Comparison of ENCODE assay signal across 2 cellular contexts in the genomic region with DNA sequence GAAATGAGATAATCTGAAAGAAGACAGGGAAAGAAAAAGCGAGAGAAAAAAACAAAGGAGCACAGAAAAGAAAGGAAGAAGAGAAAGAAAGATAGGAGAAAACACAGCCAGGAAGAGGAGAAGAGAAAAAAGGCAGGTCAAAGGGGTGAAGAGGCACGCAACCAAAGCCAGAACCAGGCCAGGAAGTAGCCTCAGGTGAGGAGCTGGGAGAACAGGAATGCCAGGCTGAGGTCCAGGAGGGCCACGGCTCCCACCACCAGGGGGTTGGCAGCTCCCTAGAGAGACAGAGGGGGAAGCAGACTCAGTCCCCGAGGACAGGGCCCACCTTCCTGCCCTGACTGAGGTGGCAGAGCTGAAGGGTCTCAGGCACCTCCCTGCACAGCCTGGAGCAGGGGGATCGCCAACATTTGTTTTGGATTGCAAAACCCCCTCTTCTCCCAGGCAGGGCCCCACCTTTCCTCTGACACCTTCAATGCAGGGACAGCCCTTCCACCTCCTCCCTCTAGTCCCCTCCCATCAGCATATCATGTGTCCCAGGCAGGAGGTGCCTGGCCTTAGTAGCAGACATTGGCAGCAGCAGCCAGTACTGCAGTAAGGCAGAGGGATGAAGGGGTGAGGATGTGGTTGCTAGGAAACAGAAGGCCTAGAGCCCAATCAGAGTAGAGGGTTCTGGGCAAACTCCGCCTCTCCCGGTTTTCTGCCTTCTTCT.
A peak's percentile ranks its signal among the peaks of the same experiment; 100 is the strongest.
TF ChIP-seq lines count a peak whose summit lies in the region.

No MANE protein-coding gene starts in this region.

TF ChIP-seq in Ishikawa, 13 proteins besides CTCF, POLR2A, EP300 and RAD21:
- TF ChIP-seq USF1 (IDR thresholded peaks at IDR 0.05) (peak; percentile 58), NFIC (IDR thresholded peaks at IDR 0.05) (no peak)
TF ChIP-seq in Ishikawa: peak in this region for 1.

TF ChIP-seq in HepG2, 621 proteins besides CTCF, POLR2A, EP300 and RAD21 (continues in another document):
- TF ChIP-seq SNAPC2 (CRISPR knock-in tag; IDR thresholded peaks at IDR 0.05) (no peak), ZNF83 (CRISPR knock-in tag; IDR thresholded peaks at IDR 0.05; ENCODE audit: borderline replicate concordance) (0 out of 2 replicates have a peak, but pooled peaks have one; percentile 69), FOXA1 (IDR thresholded peaks at IDR 0.05) (0 out of 2 replicates have a peak, but pooled peaks have one; percentile 11), FOXA1 (CRISPR knock-in tag; IDR thresholded peaks at IDR 0.05) (no peak), NBN (conservative IDR thresholded peaks at IDR 0.05) (peak; percentile 79; the same call in 1 of the 2 replicates), ZBTB10 (CRISPR knock-in tag; IDR thresholded peaks at IDR 0.05; ENCODE audit: borderline replicate concordance) (no peak), MAZ (IDR thresholded peaks at IDR 0.05; ENCODE audit: borderline replicate concordance, low read depth, low read length) (no peak), MAZ (CRISPR knock-in tag; IDR thresholded peaks at IDR 0.05; ENCODE audit: low read depth) (no peak), ZNF282 (IDR thresholded peaks at IDR 0.05; ENCODE audit: partially characterized antibody) (peak; percentile 87), SAP130 (CRISPR knock-in tag; IDR thresholded peaks at IDR 0.05; ENCODE audit: low read depth) (peak; percentile 33; the same call in 1 of the 2 replicates), TEAD2 (CRISPR knock-in tag; IDR thresholded peaks at IDR 0.05) (no peak), THAP8 (CRISPR knock-in tag; IDR thresholded peaks at IDR 0.05; ENCODE audit: borderline replicate concordance) (no peak), SUZ12 (IDR thresholded peaks at IDR 0.05; ENCODE audit: low read depth, low read length) (no peak), MLXIP (CRISPR knock-in tag; IDR thresholded peaks at IDR 0.05; ENCODE audit: borderline replicate concordance) (no peak), ZNF382 (CRISPR knock-in tag; IDR thresholded peaks at IDR 0.05; ENCODE audit: borderline replicate concordance) (no peak), EZH2 (conservative IDR thresholded peaks at IDR 0.05; ENCODE audit: low read depth, low read length) (no peak), ZC3H4 (CRISPR knock-in tag; IDR thresholded peaks at IDR 0.05; ENCODE audit: borderline replicate concordance) (no peak), ZNF546 (CRISPR knock-in tag; conservative IDR thresholded peaks at IDR 0.05) (no peak), ZNF768 (CRISPR knock-in tag; IDR thresholded peaks at IDR 0.05) (peak; percentile 74), MXD3 (CRISPR knock-in tag; IDR thresholded peaks at IDR 0.05) (peak; percentile 33; the same call in 1 of the 2 replicates), SMARCE1 (IDR thresholded peaks at IDR 0.05; ENCODE audit: borderline replicate concordance) (no peak), TFAP4 (IDR thresholded peaks at IDR 0.05; ENCODE audit: borderline replicate concordance, low read depth) (no peak), ZBTB7B (CRISPR knock-in tag; IDR thresholded peaks at IDR 0.05) (peak; percentile 60; the same call in 1 of the 2 replicates), HMGXB3 (CRISPR knock-in tag; IDR thresholded peaks at IDR 0.05; ENCODE audit: borderline replicate concordance) (no peak), BRD4 (CRISPR knock-in tag; IDR thresholded peaks at IDR 0.05) (no peak), CREB1 (IDR thresholded peaks at IDR 0.05) (no peak), CREB1 (CRISPR knock-in tag; IDR thresholded peaks at IDR 0.05) (no peak), CHD2 (IDR thresholded peaks at IDR 0.05; ENCODE audit: low read depth, low read length) (no peak), ZNF766 (CRISPR knock-in tag; IDR thresholded peaks at IDR 0.05; ENCODE audit: borderline replicate concordance) (no peak), EED (CRISPR knock-in tag; IDR thresholded peaks at IDR 0.05) (no peak), ZNF276 (CRISPR knock-in tag; IDR thresholded peaks at IDR 0.05; ENCODE audit: low read depth) (no peak), GABPA (IDR thresholded peaks at IDR 0.05; ENCODE audit: low read depth, low read length) (no peak), GABPA (CRISPR knock-in tag; IDR thresholded peaks at IDR 0.05; ENCODE audit: low read depth) (no peak), HHEX (CRISPR knock-in tag; IDR thresholded peaks at IDR 0.05) (no peak), NR3C1 (CRISPR knock-in tag; IDR thresholded peaks at IDR 0.05) (no peak), ZFP41 (CRISPR knock-in tag; IDR thresholded peaks at IDR 0.05; ENCODE audit: borderline replicate concordance) (0 out of 2 replicates have a peak, but pooled peaks have one; percentile 76), ZIK1 (CRISPR knock-in tag; IDR thresholded peaks at IDR 0.05; ENCODE audit: borderline replicate concordance, low read depth) (no peak), KDM2A (CRISPR knock-in tag; IDR thresholded peaks at IDR 0.05; ENCODE audit: borderline replicate concordance, low read depth) (peak; percentile 26; the same call in 1 of the 2 replicates)
- TF ChIP-seq, protein P1, sequence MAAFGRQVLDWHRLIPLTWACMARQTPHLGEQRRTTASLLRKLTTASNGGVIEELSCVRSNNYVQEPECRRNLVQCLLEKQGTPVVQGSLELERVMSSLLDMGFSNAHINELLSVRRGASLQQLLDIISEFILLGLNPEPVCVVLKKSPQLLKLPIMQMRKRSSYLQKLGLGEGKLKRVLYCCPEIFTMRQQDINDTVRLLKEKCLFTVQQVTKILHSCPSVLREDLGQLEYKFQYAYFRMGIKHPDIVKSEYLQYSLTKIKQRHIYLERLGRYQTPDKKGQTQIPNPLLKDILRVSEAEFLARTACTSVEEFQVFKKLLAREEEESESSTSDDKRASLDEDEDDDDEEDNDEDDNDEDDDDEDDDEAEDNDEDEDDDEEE (CRISPR knock-in tag; IDR thresholded peaks at IDR 0.05), result no peak
- TF ChIP-seq, protein P2, sequence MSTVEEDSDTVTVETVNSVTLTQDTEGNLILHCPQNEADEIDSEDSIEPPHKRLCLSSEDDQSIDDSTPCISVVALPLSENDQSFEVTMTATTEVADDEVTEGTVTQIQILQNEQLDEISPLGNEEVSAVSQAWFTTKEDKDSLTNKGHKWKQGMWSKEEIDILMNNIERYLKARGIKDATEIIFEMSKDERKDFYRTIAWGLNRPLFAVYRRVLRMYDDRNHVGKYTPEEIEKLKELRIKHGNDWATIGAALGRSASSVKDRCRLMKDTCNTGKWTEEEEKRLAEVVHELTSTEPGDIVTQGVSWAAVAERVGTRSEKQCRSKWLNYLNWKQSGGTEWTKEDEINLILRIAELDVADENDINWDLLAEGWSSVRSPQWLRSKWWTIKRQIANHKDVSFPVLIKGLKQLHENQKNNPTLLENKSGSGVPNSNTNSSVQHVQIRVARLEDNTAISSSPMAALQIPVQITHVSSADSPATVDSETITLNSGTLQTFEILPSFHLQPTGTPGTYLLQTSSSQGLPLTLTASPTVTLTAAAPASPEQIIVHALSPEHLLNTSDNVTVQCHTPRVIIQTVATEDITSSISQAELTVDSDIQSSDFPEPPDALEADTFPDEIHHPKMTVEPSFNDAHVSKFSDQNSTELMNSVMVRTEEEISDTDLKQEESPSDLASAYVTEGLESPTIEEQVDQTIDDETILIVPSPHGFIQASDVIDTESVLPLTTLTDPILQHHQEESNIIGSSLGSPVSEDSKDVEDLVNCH (CRISPR knock-in tag; IDR thresholded peaks at IDR 0.05), result no peak
